In the genomic region with DNA sequence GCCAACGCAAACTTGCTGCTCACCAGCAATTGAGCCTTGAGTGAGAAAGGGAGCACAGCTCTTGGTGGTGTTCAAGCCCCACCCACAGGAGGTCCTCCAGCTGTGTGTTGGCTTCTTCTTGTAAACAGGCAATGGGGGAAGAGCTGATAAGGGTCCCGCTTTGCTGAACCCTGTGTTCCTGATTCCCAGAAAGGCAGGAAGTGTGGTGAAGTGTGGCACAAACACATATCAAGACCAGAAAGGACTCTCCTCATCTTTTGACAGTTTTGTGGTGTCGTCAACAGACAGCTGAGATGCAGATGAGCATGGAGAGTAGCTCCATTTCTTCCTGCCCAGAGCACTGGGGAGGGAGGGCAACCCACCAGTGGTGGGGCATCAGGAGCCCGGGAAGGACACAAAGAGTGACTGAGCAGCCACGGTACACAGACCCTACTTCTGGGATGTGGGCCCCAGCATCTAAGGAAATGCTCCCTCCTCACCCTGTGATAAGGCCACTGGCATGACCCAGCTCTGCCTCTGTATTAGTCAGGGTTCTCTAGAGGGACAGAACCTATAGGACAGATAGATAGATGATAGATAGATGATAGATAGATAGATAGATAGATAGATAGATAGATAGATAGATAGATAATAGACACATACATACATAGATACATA, we compare ENCODE assay signal across 13 cellular contexts.
DNase-seq lines count a peak whose midpoint lies in the region; ATAC-seq and TF ChIP-seq lines count a peak whose summit lies in the region.
"Had no signal": no experiment of that assay in that cellular context is flagged by ENCODE, and none has a peak within 500 bp of the region (broad histone marks: within the 10 kb centered on the region; RNA-seq: fewer than 3 reads in every experiment).

No MANE protein-coding gene starts in this region.

- in situ Hi-C loops in transverse colon (cut with MboI; ENCODE audit: low pct_ligation_motif_present in 1 of 4, low pct_unique_long_range_greater_than_20kb in 1 of 4, low sequenced_read_pairs in 3 of 4): no loop called here

- intact Hi-C loops in Right ventricle myocardium superior (cut with DNase I): no loop called here
- intact Hi-C loops in transverse colon (cut with DNase I; ENCODE audit: low total_unique reads): no loop called here

- H3K4me1 ChIP-seq in right atrium auricular region (no peaks in the 10 kb centered on the region), fibroblast of lung (ENCODE audit: control insufficient read depth, extremely low read depth, insufficient read depth, low read length) (peaks cover 5% of the 10 kb centered on the region), endodermal cell (ENCODE audit: control insufficient read depth, insufficient read depth, low read length) (no peaks in the 10 kb centered on the region), transverse colon (peaks cover 0 to 15% (median 0%) of the 10 kb centered on the region in 4 donors)

- peak overlapping the region; percentile 1 for H3K4me3 Mint-ChIP-seq in activated CD4-positive, alpha-beta T cell treated with anti-CD3 and anti-CD28 coated beads, Interleukin-2, amount 10 ng/mL, durations not matched to agents 7 days and 5 days
- H3K4me3 Mint-ChIP-seq in stimulated activated naive CD8-positive, alpha-beta T cell treated with anti-CD3 and anti-CD28 coated beads, Interleukin-15, Interleukin-2, amounts not matched to agents 100 ng/mL and 50 ng/mL, for 24 hours: peak overlapping the region; percentile 3
- no peak overlapping the region for H3K4me3 Mint-ChIP-seq in endodermal cell
- H3K4me3 Mint-ChIP-seq: neural crest cell had no signal

- peak; percentile 65 for ATAC-seq in Right ventricle myocardium superior (ENCODE audit: poor library complexity)

- 86 to 94% methylated on average over 3 to 5 of the region's 5 CpGs for WGBS in endodermal cell (ENCODE audit: insufficient coverage in 1 of 2, insufficient read length in 1 of 2), 2 experiments
- WGBS in transverse colon (ENCODE audit: low coverage in 1 of 2), 2 donors: 64 to 76% methylated on average over 5 of the region's 5 CpGs

- H3K79me2 ChIP-seq in fibroblast of lung (ENCODE audit: control insufficient read depth, insufficient read depth, low read length): no peaks in the 10 kb centered on the region

- peaks cover 78% of the 10 kb centered on the region for H3K36me3 Mint-ChIP-seq in activated CD4-positive, alpha-beta T cell treated with anti-CD3 and anti-CD28 coated beads, Interleukin-2, amount 10 ng/mL, durations not matched to agents 7 days and 5 days (ENCODE audit: low read depth)
- H3K36me3 Mint-ChIP-seq in stimulated activated naive CD8-positive, alpha-beta T cell treated with anti-CD3 and anti-CD28 coated beads, Interleukin-15, Interleukin-2, amounts not matched to agents 100 ng/mL and 50 ng/mL, for 24 hours (ENCODE audit: low read depth): no peaks in the 10 kb centered on the region
- H3K36me3 Mint-ChIP-seq in endodermal cell (ENCODE audit: low read depth): no peaks in the 10 kb centered on the region

- peaks cover 41% of the 10 kb centered on the region for H3K9me3 Mint-ChIP-seq in activated CD4-positive, alpha-beta T cell treated with anti-CD3 and anti-CD28 coated beads, Interleukin-2, amount 10 ng/mL, durations not matched to agents 7 days and 5 days
- H3K9me3 Mint-ChIP-seq in stimulated activated naive CD8-positive, alpha-beta T cell treated with anti-CD3 and anti-CD28 coated beads, Interleukin-15, Interleukin-2, amounts not matched to agents 100 ng/mL and 50 ng/mL, for 24 hours: peaks cover 19% of the 10 kb centered on the region
- H3K9me3 Mint-ChIP-seq in endodermal cell: peaks cover 2% of the 10 kb centered on the region

- H3K9me3 ChIP-seq in right atrium auricular region (no peaks in the 10 kb centered on the region), fibroblast of lung (ENCODE audit: control insufficient read depth, insufficient read depth, low read depth, low read length) (no peaks in the 10 kb centered on the region), endodermal cell (ENCODE audit: control insufficient read depth, low read length) (no peaks in the 10 kb centered on the region), transverse colon (no peaks in the 10 kb centered on the region)
- H3K9me3 ChIP-seq: thyroid gland had no signal

- CTCF ChIA-PET in activated CD4-positive, alpha-beta T cell treated with anti-CD3 and anti-CD28 coated beads, Interleukin-2, amount 10 ng/mL, durations not matched to agents 7 days and 5 days (lab: Charles Lee): interaction anchor here (0.5 to 4.6 kb wide), 14 partner anchors 9 to 93 kb away, joined by 3 to 18 read pairs (median 4); no protein-coding TSS in a partner anchor

- H4K20me1 ChIP-seq in fibroblast of lung (ENCODE audit: control insufficient read depth, extremely low read depth, insufficient read depth, low read length): no peaks in the 10 kb centered on the region

- no peaks in the 10 kb centered on the region for H3K27me3 ChIP-seq in right atrium auricular region
- H3K27me3 ChIP-seq in fibroblast of lung (ENCODE audit: control insufficient read depth, insufficient read depth, low read length): no peaks in the 10 kb centered on the region
- H3K27me3 ChIP-seq in endodermal cell (ENCODE audit: control insufficient read depth, insufficient read depth, low read length, poor library complexity, severe bottlenecking): no peaks in the 10 kb centered on the region
- no peaks in the 10 kb centered on the region for H3K27me3 ChIP-seq in transverse colon
- H3K27me3 ChIP-seq: thyroid gland had no signal

- TF ChIP-seq CTCF in right atrium auricular region (IDR thresholded peaks at IDR 0.05) (no peak), fibroblast of lung (conservative IDR thresholded peaks at IDR 0.05 in 1 of 2, IDR thresholded peaks at IDR 0.05 in 1 of 2; ENCODE audit: low read depth in 1 of 2, low read length in 2 of 2) (no peak), endodermal cell (conservative IDR thresholded peaks at IDR 0.05) (no peak), transverse colon (IDR thresholded peaks at IDR 0.05) (no peak)

- DNase-seq in Right ventricle myocardium superior: no peak
- no peak for DNase-seq in right atrium auricular region (ENCODE audit: low spot score)
- peak; percentile 73 for DNase-seq in activated CD4-positive, alpha-beta T cell treated with anti-CD3 and anti-CD28 coated beads, Interleukin-2, amount 10 ng/mL, durations not matched to agents 7 days and 5 days
- peak in 1 of 2 donors; percentile 51 for DNase-seq in fibroblast of lung (ENCODE audit: low read depth in 2 of 2)
- DNase-seq in endodermal cell: no peak
- no peak for DNase-seq in transverse colon
- no peak for DNase-seq in substantia nigra (lab: John Stamatoyannopoulos, UW)
- DNase-seq: effector CD4-positive, alpha-beta T cell; H7; stimulated activated CD4-positive, alpha-beta T cell treated with anti-CD3 and anti-CD28 coated beads, Interleukin-2, amount 100 ng/mL, for 48 hours had no signal

- peak overlapping the region; percentile 35 for H2AFZ ChIP-seq in fibroblast of lung (ENCODE audit: low read length)

- no peak overlapping the region for H3K4me2 ChIP-seq in fibroblast of lung (ENCODE audit: extremely low read depth, insufficient read depth, low read length)

- H3K27ac Mint-ChIP-seq in activated CD4-positive, alpha-beta T cell treated with anti-CD3 and anti-CD28 coated beads, Interleukin-2, amount 10 ng/mL, durations not matched to agents 7 days and 5 days: peak overlapping the region; percentile 94
- H3K27ac Mint-ChIP-seq in stimulated activated naive CD8-positive, alpha-beta T cell treated with anti-CD3 and anti-CD28 coated beads, Interleukin-15, Interleukin-2, amounts not matched to agents 100 ng/mL and 50 ng/mL, for 24 hours: peak overlapping the region; percentile 37
- no peak overlapping the region for H3K27ac Mint-ChIP-seq in endodermal cell

- H3K36me3 ChIP-seq in right atrium auricular region (no peaks in the 10 kb centered on the region), fibroblast of lung (ENCODE audit: control insufficient read depth, insufficient read depth, low read length) (no peaks in the 10 kb centered on the region), endodermal cell (ENCODE audit: control insufficient read depth, insufficient read depth, low read length) (no peaks in the 10 kb centered on the region), transverse colon (no peaks in the 10 kb centered on the region)
- H3K36me3 ChIP-seq: thyroid gland had no signal

- H3K27me3 Mint-ChIP-seq in activated CD4-positive, alpha-beta T cell treated with anti-CD3 and anti-CD28 coated beads, Interleukin-2, amount 10 ng/mL, durations not matched to agents 7 days and 5 days: no peaks in the 10 kb centered on the region
- H3K27me3 Mint-ChIP-seq in stimulated activated naive CD8-positive, alpha-beta T cell treated with anti-CD3 and anti-CD28 coated beads, Interleukin-15, Interleukin-2, amounts not matched to agents 100 ng/mL and 50 ng/mL, for 24 hours: no peaks in the 10 kb centered on the region
- H3K27me3 Mint-ChIP-seq in endodermal cell (ENCODE audit: insufficient read depth): no peaks in the 10 kb centered on the region

- no peak for TF ChIP-seq POLR2A in transverse colon (IDR thresholded peaks at IDR 0.05)

- H3K9ac ChIP-seq in fibroblast of lung (ENCODE audit: insufficient read depth, low read length) (no peak overlapping the region), endodermal cell (ENCODE audit: extremely low read depth, low read length, poor library complexity, severe bottlenecking) (no peak overlapping the region)

- H3K4me3 ChIP-seq in right atrium auricular region (no peak overlapping the region), fibroblast of lung (replicated peaks in 1 of 4; ENCODE audit: control extremely low read depth in 1 of 4, insufficient read depth in 1 of 4, low read depth in 3 of 4, low read length in 4 of 4) (no peak overlapping the region), endodermal cell (ENCODE audit: low read length) (no peak overlapping the region), transverse colon (no peak overlapping the region)
- H3K4me3 ChIP-seq: thyroid gland had no signal

- POLR2A ChIA-PET in activated CD4-positive, alpha-beta T cell treated with anti-CD3 and anti-CD28 coated beads, Interleukin-2, amount 10 ng/mL, durations not matched to agents 7 days and 5 days (lab: Charles Lee): interaction anchor here (0.6 kb wide), 2 partner anchors 23 to 38 kb away, joined by 3 read pairs; no protein-coding TSS in a partner anchor

- H3K4me1 Mint-ChIP-seq in activated CD4-positive, alpha-beta T cell treated with anti-CD3 and anti-CD28 coated beads, Interleukin-2, amount 10 ng/mL, durations not matched to agents 7 days and 5 days: peaks cover 89% of the 10 kb centered on the region
- peaks cover 47% of the 10 kb centered on the region for H3K4me1 Mint-ChIP-seq in stimulated activated naive CD8-positive, alpha-beta T cell treated with anti-CD3 and anti-CD28 coated beads, Interleukin-15, Interleukin-2, amounts not matched to agents 100 ng/mL and 50 ng/mL, for 24 hours (ENCODE audit: low read depth)
- H3K4me1 Mint-ChIP-seq in endodermal cell: peaks cover 2% of the 10 kb centered on the region

- TF ChIP-seq EP300 in transverse colon (IDR thresholded peaks at IDR 0.05; ENCODE audit: low read depth): no peak

- H3K27ac ChIP-seq in right atrium auricular region (no peak overlapping the region), fibroblast of lung (ENCODE audit: insufficient read depth, low read length) (no peak overlapping the region), endodermal cell (ENCODE audit: low read depth, low read length) (no peak overlapping the region), transverse colon (no peak overlapping the region), substantia nigra (ENCODE audit: low read depth, low read length, poor library complexity, severe bottlenecking) (no peak overlapping the region)
